ENCODE assay signal across 8 cellular contexts in the genomic region with DNA sequence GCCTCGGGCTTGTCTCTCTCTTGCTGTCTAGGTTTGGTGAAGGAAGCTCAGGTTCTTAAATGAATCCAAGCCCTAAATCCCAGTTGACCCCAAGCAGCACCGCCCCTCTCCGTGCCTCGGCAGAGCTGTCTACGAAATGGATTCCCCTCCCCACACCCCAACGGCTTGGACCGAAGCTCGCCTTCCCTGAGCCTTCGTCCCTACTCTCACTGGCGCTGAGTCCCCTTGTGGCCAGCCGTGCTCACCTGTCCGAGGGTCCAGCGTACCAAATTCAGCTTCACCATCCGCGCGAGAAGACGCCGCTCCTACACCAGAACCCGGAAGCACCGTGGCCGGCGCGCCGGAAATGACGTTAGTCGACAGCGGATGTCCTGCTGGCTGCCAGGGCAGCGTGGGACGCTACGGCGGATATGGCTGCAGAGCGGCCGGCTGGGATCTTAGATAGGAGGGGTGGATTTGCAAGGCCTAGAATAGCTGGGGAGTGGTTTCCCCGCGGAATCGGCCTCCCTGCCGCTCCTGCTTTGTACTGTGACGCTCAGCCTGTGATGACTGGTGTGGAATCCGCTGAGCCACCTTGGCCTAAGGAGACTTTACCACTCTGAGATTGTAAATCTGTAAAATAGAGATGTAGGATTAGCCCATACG. TPM values are rescaled to one million over a fixed set of nuclear protein-coding genes. Genes with fewer than 3 reads are reported as not detected.
DNase-seq lines count a peak whose midpoint lies in the region; ATAC-seq and TF ChIP-seq lines count a peak whose summit lies in the region.

Gene TFIP11 (minus strand): TSS at position 325 of the 645 bp plus-strand sequence. CDS start 2,201 bp downstream, outside the sequence.

- DNase-seq in GM04503 (ENCODE audit: low read depth) (peak; percentile 60), HFF-Myc (ENCODE audit: extremely low read depth, low read depth) (peak; percentile 64), NB4 (ENCODE audit: low read depth) (peak; percentile 92), SKM-1 (lab: John Stamatoyannopoulos, UW; ENCODE audit: unreplicated experiment) (peak; percentile 51), globus pallidus (ENCODE audit: low spot score) (peak; percentile 88), nucleus accumbens (lab: John Stamatoyannopoulos, UW) (peak; percentile 50 to 97 (median 89)), superior temporal gyrus (ENCODE audit: extremely low spot score) (peak; percentile 97)
- DNase-seq in activated naive CD4-positive, alpha-beta T cell treated with anti-CD3 and anti-CD28 coated beads, Interleukin-2, amount 50 U/mL, for 72 hours (ENCODE audit: low spot score in 2 of 2), result peak; percentile 89 to 93

- peak; percentile 100 for ATAC-seq in activated naive CD4-positive, alpha-beta T cell treated with anti-CD3 and anti-CD28 coated beads, Interleukin-2, amount 50 U/mL, for 72 hours

- H3K4me3 ChIP-seq in HFF-Myc (replicated peaks; ENCODE audit: low read depth, low read length), result peak within 1 kb of the TSS; percentile 99
- H3K4me3 ChIP-seq in NB4 (ENCODE audit: low read depth, low read length), result peak within 1 kb of the TSS; percentile 96

- H3K36me3 Mint-ChIP-seq in activated naive CD4-positive, alpha-beta T cell treated with anti-CD3 and anti-CD28 coated beads, Interleukin-2, amount 50 U/mL, for 72 hours, result peaks cover 14 to 27% of the 10 kb centered on the region in 2 donors

- no peaks in the 10 kb centered on the region for H3K9me3 Mint-ChIP-seq in activated naive CD4-positive, alpha-beta T cell treated with anti-CD3 and anti-CD28 coated beads, Interleukin-2, amount 50 U/mL, for 72 hours

- TF ChIP-seq CTCF in HFF-Myc (IDR thresholded peaks at IDR 0.05; ENCODE audit: low read depth, low read length, missing control alignments), result no peak
- no peak for TF ChIP-seq CTCF in NB4 (IDR thresholded peaks at IDR 0.05; ENCODE audit: low read depth, low read length)

- TF ChIP-seq POLR2A in NB4 (IDR thresholded peaks at IDR 0.05; ENCODE audit: extremely low read depth, insufficient read length), result peak; percentile 66

- H3K27ac Mint-ChIP-seq in activated naive CD4-positive, alpha-beta T cell treated with anti-CD3 and anti-CD28 coated beads, Interleukin-2, amount 50 U/mL, for 72 hours, result peak within 1 kb of the TSS; percentile 93 to 100

RNA-seq across cellular contexts. Expression of gene TFIP11, which starts in this region (rescaled TPM):
- 10 to 100 TPM; 45.5 to 49.3 TPM for total RNA-seq in activated naive CD4-positive, alpha-beta T cell treated with anti-CD3 and anti-CD28 coated beads, Interleukin-2, amount 50 U/mL, for 72 hours

Comparison
In these comparisons a context has a peak if more than half of its experiments do, and no peak if none do; other contexts are left out.
1. Peak in every context shown above with its lines: DNase-seq, ATAC-seq and H3K4me3 ChIP-seq.